28 cellular contexts compared by ENCODE assay signal in genomic region chr4:104066533-104066932, GRCh38.
DNase-seq lines count a peak whose midpoint lies in the region; ATAC-seq, FAIRE-seq and TF ChIP-seq lines count a peak whose summit lies in the region.
"Had no signal": no experiment of that assay in that cellular context is flagged by ENCODE, and none has a peak within 500 bp of the region (broad histone marks: within the 10 kb centered on the region; RNA-seq: fewer than 3 reads in every experiment).

No MANE protein-coding gene starts in this region.

- H3K9me3 ChIP-seq in GM12878 (replicated peaks; ENCODE audit: control insufficient read depth, insufficient read depth, low read length) (peaks cover 3% of the 10 kb centered on the region; the same call in 1 of the 3 replicates), pancreas (no peaks in the 10 kb centered on the region)
- H3K9me3 ChIP-seq: A549, BE2C had no signal

- intact Hi-C loops in GM12878 (cut with micrococcal nuclease; ENCODE audit: unreplicated experiment) = loop anchor here (10.0 kb wide), 4 partner anchors 898 to 1408 kb away; partner anchors contain the start of genes PPA2 and TET2
- intact Hi-C loops in pancreas (cut with DNase I) = loop anchor here in 1 of 3 donors (10.0 kb wide), 1 partner anchor 798 kb away; no protein-coding TSS in a partner anchor

- H3K27ac ChIP-seq in KMS-11 (no peak overlapping the region), GM12878 (ENCODE audit: control insufficient read depth, insufficient read depth) (no peak overlapping the region), pancreas (no peak overlapping the region)
- H3K27ac ChIP-seq: A549; BLaER1 treated with 17β-estradiol and CSF1 and Interleukin-3, amounts not matched to agents 10 nM and 100 nM had no signal

- no peaks in the 10 kb centered on the region for H3K27me3 ChIP-seq in H7 (ENCODE audit: control insufficient read depth, insufficient read depth, low read length)
- H3K27me3 ChIP-seq in KMS-11 (ENCODE audit: insufficient read depth, low read depth) = no peaks in the 10 kb centered on the region
- H3K27me3 ChIP-seq in GM12878 (replicated peaks in 1 of 2; ENCODE audit: control insufficient read depth in 2 of 2, insufficient read depth in 2 of 2, low read length in 1 of 2) = no peaks in the 10 kb centered on the region
- H3K27me3 ChIP-seq in pancreas = no peaks in the 10 kb centered on the region
- H3K27me3 ChIP-seq: BE2C; BLaER1 treated with 17β-estradiol and CSF1 and Interleukin-3, amounts not matched to agents 10 nM and 100 nM had no signal

- H3K4me1 ChIP-seq in KMS-11 (ENCODE audit: low read depth, poor library complexity, severe bottlenecking) (peaks cover 30% of the 10 kb centered on the region), GM12878 (ENCODE audit: control insufficient read depth, insufficient read depth, low read length) (no peaks in the 10 kb centered on the region), pancreas (no peaks in the 10 kb centered on the region)
- H3K4me1 ChIP-seq: A549; BE2C; BLaER1 treated with 17β-estradiol and CSF1 and Interleukin-3, amounts not matched to agents 10 nM and 100 nM had no signal

- RAD21 ChIA-PET in GM12878 (lab: Charles Lee; ENCODE audit: unreplicated experiment) = interaction anchor here (1.3 to 1.4 kb wide), 2 partner anchors 794 to 800 kb away, joined by 4 to 8 read pairs; no protein-coding TSS in a partner anchor

- WGBS in GM12878 (ENCODE audit: insufficient coverage, insufficient replicate concordance, low lambda C conversion rate, missing lambda C conversion rate) = 2% methylated on average over 2 of the region's 2 CpGs
- 72 to 86% methylated on average over 2 of the region's 2 CpGs for WGBS in pancreas, 2 donors

- in situ Hi-C loops in GM12878 (cut with MboI) = loop anchor here (25.0 kb wide), 1 partner anchor 1396 kb away; the partner anchor contains the start of gene PPA2

- CTCF ChIA-PET in GM12878 (lab: Yijun Ruan, JAX) = interaction anchor here (1.2 to 3.7 kb wide), 2 partner anchors 422 to 794 kb away, joined by 3 to 38 read pairs; no protein-coding TSS in a partner anchor

- TF ChIP-seq CTCF in D721Med (IDR thresholded peaks at IDR 0.05; ENCODE audit: insufficient read depth, missing control alignments) (no peak), KMS-11 (conservative IDR thresholded peaks at IDR 0.05; ENCODE audit: low read depth, low read length) (no peak), GM12878 (IDR thresholded peaks at IDR 0.05 in 2 of 3, conservative IDR thresholded peaks at IDR 0.05 in 1 of 3; ENCODE audit: control insufficient read depth in 2 of 3, extremely low read depth in 1 of 3, insufficient read depth in 1 of 3, low read depth in 3 of 3, low read length in 3 of 3) (no peak), pancreas (IDR thresholded peaks at IDR 0.05) (no peak)

- no TSS peak for BruUV-seq in GM12878 (replicated peaks; lab: Mats Ljungman, UMichigan)

- FAIRE-seq in D721Med (lab: Jason Lieb, UNC) (peak; percentile 76), GM12878 (lab: Jason Lieb, UNC) (no peak), pancreas (lab: Jason Lieb, UNC) (no peak)
- FAIRE-seq: A549, GM12891, GM18507, GM19239, H1 had no signal

- H3K4me3 ChIP-seq in H7 (ENCODE audit: insufficient read depth, low read depth, low read length) (no peak overlapping the region), KMS-11 (IDR thresholded peaks at IDR 0.05; ENCODE audit: insufficient read depth, low read depth, low read length) (no peak overlapping the region), GM12878 (no peak overlapping the region), pancreas (no peak overlapping the region)
- H3K4me3 ChIP-seq: A549; BLaER1 treated with 17β-estradiol and CSF1 and Interleukin-3, amounts not matched to agents 10 nM and 100 nM had no signal

- SMC1A ChIA-PET in GM12878 (lab: Charles Lee; ENCODE audit: uncharacterized antibody, unreplicated experiment) = interaction anchor here (0.7 kb wide), 1 partner anchor 794 kb away, joined by 3 read pairs; no protein-coding TSS in a partner anchor

- H3K36me3 ChIP-seq in H7 (replicated peaks; ENCODE audit: control insufficient read depth, insufficient read depth, low read length) (no peaks in the 10 kb centered on the region), KMS-11 (ENCODE audit: insufficient read depth) (no peaks in the 10 kb centered on the region), GM12878 (ENCODE audit: control insufficient read depth in 2 of 2, insufficient read depth in 2 of 2, low read length in 1 of 2) (no peaks in the 10 kb centered on the region), pancreas (no peaks in the 10 kb centered on the region)
- H3K36me3 ChIP-seq: BE2C; BLaER1 treated with 17β-estradiol and CSF1 and Interleukin-3, amounts not matched to agents 10 nM and 100 nM had no signal

- no peak for TF ChIP-seq POLR2A in GM12878 (IDR thresholded peaks at IDR 0.05; ENCODE audit: low read depth, low read length)

- ATAC-seq in GM12878 = peak; percentile 45; the same call in 2 of the 3 replicates
- ATAC-seq in GM18867 (IDR thresholded peaks at IDR 0.05; ENCODE audit: unreplicated experiment) = no peak
- no peak for ATAC-seq in pancreas
- ATAC-seq: A549 had no signal

- H3K9ac ChIP-seq in KMS-11 = no peak overlapping the region
- no peak overlapping the region for H3K9ac ChIP-seq in GM12878 (ENCODE audit: control insufficient read depth, insufficient read depth, low read length)
- H3K9ac ChIP-seq: BLaER1 treated with 17β-estradiol and CSF1 and Interleukin-3, amounts not matched to agents 10 nM and 100 nM had no signal

- POLR2A ChIA-PET in GM12878 (lab: Charles Lee) = no interaction called here

- H3K4me2 ChIP-seq in KMS-11 (peak overlapping the region; percentile 18), GM12878 (ENCODE audit: control insufficient read depth, insufficient read depth) (no peak overlapping the region)
- H3K4me2 ChIP-seq: A549; BLaER1 treated with 17β-estradiol and CSF1 and Interleukin-3, amounts not matched to agents 10 nM and 100 nM had no signal

- H4K20me1 ChIP-seq in KMS-11 (ENCODE audit: insufficient read depth) (no peaks in the 10 kb centered on the region), GM12878 (ENCODE audit: control insufficient read depth, insufficient read depth) (no peaks in the 10 kb centered on the region)
- H4K20me1 ChIP-seq: BLaER1 treated with 17β-estradiol and CSF1 and Interleukin-3, amounts not matched to agents 10 nM and 100 nM had no signal

- H2AFZ ChIP-seq in KMS-11 (ENCODE audit: low read depth) (no peak overlapping the region), GM12878 (ENCODE audit: control insufficient read depth, low read depth, low read length) (no peak overlapping the region)

- DNase-seq in D721Med (ENCODE audit: insufficient read length, low spot score) (no peak), H7 (peak; percentile 0), GM12878 (ENCODE audit: low read depth, low spot score) (no peak), pancreas (no peak), COLO668 (lab: John Stamatoyannopoulos, UW; ENCODE audit: unreplicated experiment) (no peak), D341Med (ENCODE audit: low spot score) (no peak)
- DNase-seq: 8988T; ACHN; AML-193; BE2C; Calu3; CD4-positive, alpha-beta T cell; CD8-positive, alpha-beta memory T cell; COR-L47; DMS 273 treated with DMSO at 0.1 percent for 48 hours; DMS79; EL; GDM1; H9; HFFc6 had no signal

- H3K79me2 ChIP-seq in KMS-11 (ENCODE audit: insufficient read depth, low read depth) (no peaks in the 10 kb centered on the region), GM12878 (ENCODE audit: control insufficient read depth, insufficient read depth, low read length) (no peaks in the 10 kb centered on the region)

- no peak for TF ChIP-seq EP300 in GM12878 (IDR thresholded peaks at IDR 0.05; ENCODE audit: borderline replicate concordance in 1 of 2, control insufficient read depth in 1 of 2, low read depth in 2 of 2, low read length in 2 of 2)

- no peak for TF ChIP-seq RAD21 in GM12878 (IDR thresholded peaks at IDR 0.05; ENCODE audit: insufficient read depth, low read depth, low read length)

TF ChIP-seq in GM12878, 131 proteins besides CTCF, POLR2A, EP300 and RAD21:
- peak; percentile 27; the same call in 1 of the 2 replicates for TF ChIP-seq RAD51 (IDR thresholded peaks at IDR 0.05)
- TF ChIP-seq, protein P1, sequence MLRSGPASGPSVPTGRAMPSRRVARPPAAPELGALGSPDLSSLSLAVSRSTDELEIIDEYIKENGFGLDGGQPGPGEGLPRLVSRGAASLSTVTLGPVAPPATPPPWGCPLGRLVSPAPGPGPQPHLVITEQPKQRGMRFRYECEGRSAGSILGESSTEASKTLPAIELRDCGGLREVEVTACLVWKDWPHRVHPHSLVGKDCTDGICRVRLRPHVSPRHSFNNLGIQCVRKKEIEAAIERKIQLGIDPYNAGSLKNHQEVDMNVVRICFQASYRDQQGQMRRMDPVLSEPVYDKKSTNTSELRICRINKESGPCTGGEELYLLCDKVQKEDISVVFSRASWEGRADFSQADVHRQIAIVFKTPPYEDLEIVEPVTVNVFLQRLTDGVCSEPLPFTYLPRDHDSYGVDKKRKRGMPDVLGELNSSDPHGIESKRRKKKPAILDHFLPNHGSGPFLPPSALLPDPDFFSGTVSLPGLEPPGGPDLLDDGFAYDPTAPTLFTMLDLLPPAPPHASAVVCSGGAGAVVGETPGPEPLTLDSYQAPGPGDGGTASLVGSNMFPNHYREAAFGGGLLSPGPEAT (IDR thresholded peaks at IDR 0.05; ENCODE audit: low read depth) = no peak
